8 cellular contexts compared by ENCODE assay signal in the genomic region with DNA sequence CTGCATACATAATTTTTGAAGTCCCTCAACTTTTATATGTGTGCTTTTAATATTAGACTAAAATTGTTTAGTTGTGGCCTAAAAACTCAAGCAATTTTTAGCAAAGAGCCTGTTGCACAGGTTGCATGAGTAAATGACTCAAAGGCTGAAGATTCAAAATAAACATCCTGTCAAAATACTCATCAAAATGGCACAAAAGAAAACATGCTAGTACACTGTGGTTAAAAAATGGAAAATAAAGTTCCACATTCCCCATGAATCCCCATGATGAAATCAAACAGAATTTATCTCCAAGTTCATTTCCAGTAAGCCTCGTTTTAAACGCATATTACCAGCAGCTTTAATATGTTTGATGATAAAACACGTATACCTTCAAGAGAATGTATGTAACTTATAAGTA.
"Had no signal": no experiment of that assay in that cellular context is flagged by ENCODE, and none has a peak within 500 bp of the region (broad histone marks: within the 10 kb centered on the region; RNA-seq: fewer than 3 reads in every experiment).

No MANE protein-coding gene starts in this region.

- ATAC-seq: GM23338, K562 had no signal

- DNase-seq: H9, HCEC 1CT, IMR-90 had no signal

- H3K4me2 ChIP-seq: GM23338 had no signal

- H3K4me3 ChIP-seq: GM23338, K562 had no signal

- H3K27ac Mint-ChIP-seq: GM23338 had no signal

- FAIRE-seq: H1, H54, HTR-8/SVneo, K562 had no signal

- H3K9me3 Mint-ChIP-seq: GM23338, H9 had no signal

- H3K4me3 Mint-ChIP-seq: GM23338, H9 had no signal

- H2AFZ ChIP-seq: GM23338 had no signal
